8 cellular contexts compared by ENCODE assay signal in genomic region chrX:51893931-51894696, GRCh38. TPM values are rescaled to one million over a fixed set of nuclear protein-coding genes. Genes with fewer than 3 reads are reported as not detected.
A peak's percentile ranks its signal among the peaks of the same experiment; 100 is the strongest.
DNase-seq lines count a peak whose midpoint lies in the region; ATAC-seq and TF ChIP-seq lines count a peak whose summit lies in the region.

No MANE protein-coding gene starts in this region.

- peaks cover 30% of the 10 kb centered on the region for H3K4me1 ChIP-seq in DOHH2 (ENCODE audit: control insufficient read depth, low read length)
- peaks cover 14 to 21% of the 10 kb centered on the region in 2 experiments for H3K4me1 ChIP-seq in trophoblast cell (ENCODE audit: control insufficient read depth in 1 of 2, insufficient read depth in 2 of 2, low read length in 2 of 2)

- H3K79me1 ChIP-seq in trophoblast cell (ENCODE audit: low read length), result peaks cover 7% of the 10 kb centered on the region

- intact Hi-C loops in Right ventricle myocardium superior (cut with DNase I), result no loop called here

- ATAC-seq in Right ventricle myocardium superior (ENCODE audit: poor library complexity) (peak; percentile 13), GM21447 (IDR thresholded peaks at IDR 0.05; ENCODE audit: unreplicated experiment) (no peak)

- peak overlapping the region; percentile 85 for H3K4me3 ChIP-seq in DOHH2 (ENCODE audit: low read length)
- peak overlapping the region; percentile 79 for H3K4me3 ChIP-seq in trophoblast cell (ENCODE audit: low read depth, low read length)

- H3F3A ChIP-seq in DOHH2 (ENCODE audit: control insufficient read depth, insufficient read depth), result no peaks in the 10 kb centered on the region; the same call in 1 of the 2 replicates

- CTCF ChIA-PET in activated naive CD4-positive, alpha-beta T cell treated with anti-CD3 and anti-CD28 coated beads, Interleukin-2, amount 10 ng/mL, durations not matched to agents 7 days and 5 days (lab: Charles Lee), result no interaction called here

- peak overlapping the region; percentile 85 for H4K91ac ChIP-seq in trophoblast cell (ENCODE audit: low read depth, low read length)

- peak overlapping the region; percentile 46 for H2BK5ac ChIP-seq in trophoblast cell (ENCODE audit: low read depth, low read length, poor library complexity)

- H4K8ac ChIP-seq in trophoblast cell (ENCODE audit: low read depth, low read length), result peak overlapping the region; percentile 71

- peak overlapping the region; percentile 71 for H3K27ac Mint-ChIP-seq in activated naive CD4-positive, alpha-beta T cell treated with anti-CD3 and anti-CD28 coated beads, Interleukin-2, amount 10 ng/mL, durations not matched to agents 7 days and 5 days

- WGBS in trophoblast cell (ENCODE audit: extremely low coverage, insufficient coverage, insufficient read length), result no CpG with 5 or more reads among the region's 32 CpGs

- H2AFZ ChIP-seq in trophoblast cell (ENCODE audit: insufficient read depth, low read length, poor library complexity), result no peak overlapping the region

- peak overlapping the region; percentile 89 for H3K14ac ChIP-seq in trophoblast cell (ENCODE audit: low read length)

- peaks cover 19% of the 10 kb centered on the region for H3K36me3 ChIP-seq in DOHH2 (ENCODE audit: control insufficient read depth, low read length)
- H3K36me3 ChIP-seq in trophoblast cell (ENCODE audit: control insufficient read depth in 1 of 2, insufficient read depth in 2 of 2, low read length in 2 of 2), result peaks cover 33 to 36% of the 10 kb centered on the region in 2 experiments

- peak overlapping the region; percentile 79 for H2AK5ac ChIP-seq in trophoblast cell (ENCODE audit: low read length)

- peak overlapping the region; percentile 59 for H4K12ac ChIP-seq in trophoblast cell (ENCODE audit: low read depth, low read length)

- H3K4me3 Mint-ChIP-seq in activated naive CD4-positive, alpha-beta T cell treated with anti-CD3 and anti-CD28 coated beads, Interleukin-2, amount 10 ng/mL, durations not matched to agents 7 days and 5 days, result peak overlapping the region; percentile 91

- peaks cover 7% of the 10 kb centered on the region for H3K36me3 Mint-ChIP-seq in activated naive CD4-positive, alpha-beta T cell treated with anti-CD3 and anti-CD28 coated beads, Interleukin-2, amount 10 ng/mL, durations not matched to agents 7 days and 5 days

- no peaks in the 10 kb centered on the region for H4K20me1 ChIP-seq in DOHH2 (ENCODE audit: control insufficient read depth, insufficient read depth, low read depth, low read length)

- peak overlapping the region; percentile 77 for H3K4me2 ChIP-seq in DOHH2 (ENCODE audit: low read length)
- H3K4me2 ChIP-seq in trophoblast cell (ENCODE audit: low read length), result peak overlapping the region; percentile 88

- H3K79me2 ChIP-seq in DOHH2 (ENCODE audit: control insufficient read depth, low read length), result peaks cover 12% of the 10 kb centered on the region
- peaks cover 22% of the 10 kb centered on the region for H3K79me2 ChIP-seq in trophoblast cell (ENCODE audit: control insufficient read depth, insufficient read depth, low read length, poor library complexity)

- peak overlapping the region; percentile 83 for H3K9ac ChIP-seq in trophoblast cell (ENCODE audit: low read length)

- peak overlapping the region; percentile 91 for H3K4ac ChIP-seq in trophoblast cell (ENCODE audit: low read depth, low read length)

- H3K23ac ChIP-seq in trophoblast cell (ENCODE audit: low read length), result no peak overlapping the region

- no peaks in the 10 kb centered on the region for H3K9me2 ChIP-seq in DOHH2 (replicated peaks; ENCODE audit: control insufficient read depth, low read length)

- no peaks in the 10 kb centered on the region for H3K9me3 Mint-ChIP-seq in activated naive CD4-positive, alpha-beta T cell treated with anti-CD3 and anti-CD28 coated beads, Interleukin-2, amount 10 ng/mL, durations not matched to agents 7 days and 5 days

- H3K27me3 ChIP-seq in DOHH2 (ENCODE audit: control insufficient read depth, low read length) (no peaks in the 10 kb centered on the region), trophoblast cell (ENCODE audit: insufficient read depth, low read length) (no peaks in the 10 kb centered on the region)

- H3K27ac ChIP-seq in DOHH2 (ENCODE audit: low read depth, low read length) (peak overlapping the region; percentile 26; the same call in 1 of the 2 replicates), trophoblast cell (ENCODE audit: low read depth, low read length) (no peak overlapping the region)

- H3K4me1 Mint-ChIP-seq in activated naive CD4-positive, alpha-beta T cell treated with anti-CD3 and anti-CD28 coated beads, Interleukin-2, amount 10 ng/mL, durations not matched to agents 7 days and 5 days, result peaks cover 35% of the 10 kb centered on the region

- H3K9me3 ChIP-seq in DOHH2 (ENCODE audit: control insufficient read depth, insufficient read depth, low read length) (no peaks in the 10 kb centered on the region), trophoblast cell (ENCODE audit: insufficient read depth, low read depth, low read length) (no peaks in the 10 kb centered on the region)

- H3K27me3 Mint-ChIP-seq in activated naive CD4-positive, alpha-beta T cell treated with anti-CD3 and anti-CD28 coated beads, Interleukin-2, amount 10 ng/mL, durations not matched to agents 7 days and 5 days, result no peaks in the 10 kb centered on the region

- DNase-seq in NCI-H1092 treated with DMSO at 0.1 percent for 48 hours (lab: John Stamatoyannopoulos, UW) (peak; percentile 69), Right ventricle myocardium superior (no peak), trophoblast cell (peak in 1 of 2 donors; percentile 46), GF-D8 (lab: John Stamatoyannopoulos, UW) (no peak), AML-193 (lab: John Stamatoyannopoulos, UW) (no peak)
- peak; percentile 21 for DNase-seq in activated naive CD4-positive, alpha-beta T cell treated with anti-CD3 and anti-CD28 coated beads, Interleukin-2, amount 10 ng/mL, durations not matched to agents 7 days and 5 days

- peak overlapping the region; percentile 38 for H2BK120ac ChIP-seq in trophoblast cell (ENCODE audit: insufficient read depth, low read length, poor library complexity)

- TF ChIP-seq CTCF in DOHH2 (IDR thresholded peaks at IDR 0.05; ENCODE audit: low read depth, low read length, poor library complexity, severe bottlenecking), result no peak

- no peak overlapping the region for H2BK12ac ChIP-seq in trophoblast cell (ENCODE audit: low read length)

- H3K18ac ChIP-seq in trophoblast cell (ENCODE audit: low read length), result peak overlapping the region; percentile 84

RNA-seq across cellular contexts. Expression of gene MAGED1, which starts 0.7 kb away (rescaled TPM):
- 54.8 TPM for total RNA-seq in Right ventricle myocardium superior
- 648 and 683 TPM in 2 replicates for polyA plus RNA-seq in trophoblast cell (2013)

Comparison
In these comparisons a context has a peak if more than half of its experiments do, and no peak if none do; other contexts are left out.
1. DNase-seq: peak in NCI-H1092 treated with DMSO at 0.1 percent for 48 hours (single experiment) and activated naive CD4-positive, alpha-beta T cell treated with anti-CD3 and anti-CD28 coated beads, Interleukin-2, amount 10 ng/mL, durations not matched to agents 7 days and 5 days (single experiment); none in Right ventricle myocardium superior (single experiment), GF-D8 (single experiment) and AML-193 (0 of 2).